Comparison of ENCODE assay signal across 18 cellular contexts in genomic region chr5:8740595-8740994, GRCh38.
DNase-seq lines count a peak whose midpoint lies in the region; ATAC-seq and TF ChIP-seq lines count a peak whose summit lies in the region.
"Had no signal": no experiment of that assay in that cellular context is flagged by ENCODE, and none has a peak within 500 bp of the region (broad histone marks: within the 10 kb centered on the region; RNA-seq: fewer than 3 reads in every experiment).

No MANE protein-coding gene starts in this region.

- H2AFZ ChIP-seq in DND-41 (ENCODE audit: low read depth, low read length) (0 out of 2 replicates have a peak overlapping the region, but pooled peaks have one; percentile 8), PC-9 (0 out of 2 replicates have a peak overlapping the region, but pooled peaks have one; percentile 23)

- no peaks in the 10 kb centered on the region for H4K20me1 ChIP-seq in DND-41 (ENCODE audit: insufficient read depth, low read length)
- no peaks in the 10 kb centered on the region for H4K20me1 ChIP-seq in PC-9 (ENCODE audit: insufficient read depth)
- H4K20me1 ChIP-seq: BLaER1 treated with 17β-estradiol and CSF1 and Interleukin-3, amounts not matched to agents 10 nM and 100 nM had no signal

- H3K9ac ChIP-seq in DND-41 (ENCODE audit: low read depth, low read length), result no peak overlapping the region
- H3K9ac ChIP-seq: BLaER1 treated with 17β-estradiol and CSF1 and Interleukin-3, amounts not matched to agents 10 nM and 100 nM had no signal

- no peak overlapping the region for H3K4me2 ChIP-seq in DND-41 (ENCODE audit: insufficient read depth, low read length)
- no peak overlapping the region for H3K4me2 ChIP-seq in PC-9
- H3K4me2 ChIP-seq: A549; BLaER1 treated with 17β-estradiol and CSF1 and Interleukin-3, amounts not matched to agents 10 nM and 100 nM had no signal

- no TSS peak for BruUV-seq in PC-9 (replicated peaks; lab: Mats Ljungman, UMichigan)

- H3K4me1 ChIP-seq in DND-41 (ENCODE audit: insufficient read depth, low read length) (no peaks in the 10 kb centered on the region), PC-9 (replicated peaks; ENCODE audit: insufficient read depth) (no peaks in the 10 kb centered on the region)
- H3K4me1 ChIP-seq: A549; BLaER1 treated with 17β-estradiol and CSF1 and Interleukin-3, amounts not matched to agents 10 nM and 100 nM; Caco-2 had no signal

- POLR2A ChIA-PET in PC-9 (lab: Charles Lee; ENCODE audit: unreplicated experiment), result no interaction called here

- H3K4me3 ChIP-seq in DND-41 (ENCODE audit: low read depth in 1 of 2, low read length in 2 of 2) (no peak overlapping the region), PC-9 (no peak overlapping the region)
- H3K4me3 ChIP-seq: A549; BLaER1 treated with 17β-estradiol and CSF1 and Interleukin-3, amounts not matched to agents 10 nM and 100 nM; GM12878 had no signal

- no peak for TF ChIP-seq CTCF in DND-41 (IDR thresholded peaks at IDR 0.05; ENCODE audit: borderline replicate concordance, extremely low read depth, low read length, poor library complexity, severe bottlenecking)
- no peak for TF ChIP-seq CTCF in PC-9 (conservative IDR thresholded peaks at IDR 0.05)

- ATAC-seq in DND-41 (ENCODE audit: insufficient read depth, low read depth), result no peak
- no peak for ATAC-seq in GM19328 (IDR thresholded peaks at IDR 0.05; ENCODE audit: unreplicated experiment)
- ATAC-seq: A549; CD8-positive, alpha-beta T cell; GM12878 had no signal

- H3K27me3 ChIP-seq in DND-41 (ENCODE audit: insufficient read depth, low read length, poor library complexity) (no peaks in the 10 kb centered on the region), PC-9 (ENCODE audit: insufficient read depth, low read depth) (peaks cover 38% of the 10 kb centered on the region)
- H3K27me3 ChIP-seq: BLaER1 treated with 17β-estradiol and CSF1 and Interleukin-3, amounts not matched to agents 10 nM and 100 nM had no signal

- intact Hi-C loops in PC-9 (cut with micrococcal nuclease; ENCODE audit: unreplicated experiment) (no loop called here), posterior vena cava (cut with DNase I) (no loop called here)

- no peak for DNase-seq in DND-41
- no peak for DNase-seq in PC-9
- DNase-seq in posterior vena cava (ENCODE audit: low spot score), result peak; percentile 61
- no peak for DNase-seq in ecto neural progenitor cell (ENCODE audit: low spot score)
- DNase-seq: AML-193; Caco-2; Calu3; CD4-positive, alpha-beta T cell; CD8-positive, alpha-beta T cell; DMS79 treated with DMSO at 0.1 percent for 48 hours; EL; GDM1 had no signal

- CTCF ChIA-PET in PC-9 (lab: Charles Lee), result no interaction called here

- H3K79me2 ChIP-seq in DND-41 (ENCODE audit: insufficient read depth, low read length), result no peaks in the 10 kb centered on the region
- no peaks in the 10 kb centered on the region for H3K79me2 ChIP-seq in PC-9 (ENCODE audit: low read depth)

- H3K36me3 ChIP-seq in DND-41 (ENCODE audit: insufficient read depth, low read length), result no peaks in the 10 kb centered on the region
- H3K36me3 ChIP-seq in PC-9 (ENCODE audit: low read depth), result no peaks in the 10 kb centered on the region
- H3K36me3 ChIP-seq: BLaER1 treated with 17β-estradiol and CSF1 and Interleukin-3, amounts not matched to agents 10 nM and 100 nM had no signal

- 0 out of 2 replicates have a peak, but pooled peaks cover 3% of the 10 kb centered on the region for H3K9me2 ChIP-seq in PC-9 (ENCODE audit: insufficient read depth)

- no peak overlapping the region for H3K27ac ChIP-seq in DND-41 (ENCODE audit: low read length)
- H3K27ac ChIP-seq in PC-9, result no peak overlapping the region
- H3K27ac ChIP-seq: 22Rv1; A549; BLaER1 treated with 17β-estradiol and CSF1 and Interleukin-3, amounts not matched to agents 10 nM and 100 nM; C4-2B had no signal

- H3F3A ChIP-seq in PC-9 (ENCODE audit: insufficient read depth, low read depth), result no peaks in the 10 kb centered on the region

- H3K9me3 ChIP-seq in DND-41 (ENCODE audit: insufficient read depth, low read length, severe bottlenecking) (no peaks in the 10 kb centered on the region), PC-9 (ENCODE audit: insufficient read depth, low read depth) (peaks cover 5% of the 10 kb centered on the region; the same call in 1 of the 2 replicates)
- H3K9me3 ChIP-seq: A549, Caco-2 had no signal
